Comparison of ENCODE assay signal across 8 cellular contexts in the genomic region with DNA sequence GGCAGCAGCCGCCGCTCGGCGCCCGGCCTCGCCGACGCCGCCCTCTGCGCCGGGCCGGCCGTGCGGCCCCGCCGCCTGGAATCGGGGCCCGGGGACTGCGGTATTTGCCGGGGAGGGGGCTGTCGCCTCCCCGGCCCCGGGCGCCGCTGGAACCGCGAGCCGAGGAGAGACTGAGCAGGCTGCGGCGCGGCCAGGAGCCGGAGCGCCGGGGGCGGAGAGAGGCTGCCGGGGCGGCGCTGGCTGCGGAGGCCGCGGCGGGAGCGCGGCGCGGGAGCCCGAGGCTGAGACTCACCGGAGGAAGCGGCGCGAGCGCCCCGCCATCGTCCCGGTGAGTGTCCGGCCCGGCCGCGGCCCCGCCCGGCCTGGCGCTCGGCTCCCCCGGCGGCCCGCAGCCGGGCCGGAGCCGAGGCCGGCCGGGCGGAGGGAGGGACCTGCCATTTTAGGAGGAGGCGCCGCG. TPM values are rescaled to one million over a fixed set of nuclear protein-coding genes. Genes with fewer than 3 reads are reported as not detected.
DNase-seq lines count a peak whose midpoint lies in the region; ATAC-seq and TF ChIP-seq lines count a peak whose summit lies in the region.

No MANE protein-coding gene starts in this region.

- no peaks in the 10 kb centered on the region for H3K9me3 ChIP-seq in HCT116 (ENCODE audit: control insufficient read depth in 1 of 2, insufficient read depth in 1 of 2, low read depth in 1 of 2, low read length in 2 of 2)
- no peaks in the 10 kb centered on the region for H3K9me3 ChIP-seq in right atrium auricular region

- POLR2A ChIA-PET in HCT116 (lab: Charles Lee) = no interaction called here

- peak overlapping the region; percentile 95 for H3K4me2 ChIP-seq in HCT116 (ENCODE audit: low read length)

- ATAC-seq in HCT116 = no peak

- peak overlapping the region; percentile 95 for H3K9ac ChIP-seq in HCT116 (ENCODE audit: low read length)

- peaks cover 53% of the 10 kb centered on the region for H3K79me2 ChIP-seq in HCT116 (ENCODE audit: insufficient read depth, low read length)

- H3K36me3 ChIP-seq in HCT116 (ENCODE audit: control insufficient read depth in 1 of 2, insufficient read depth in 2 of 2, low read length in 2 of 2) (no peaks in the 10 kb centered on the region), right atrium auricular region (no peaks in the 10 kb centered on the region)

- no peaks in the 10 kb centered on the region for H3K9me3 Mint-ChIP-seq in osteocyte (ENCODE audit: unreplicated experiment)

- TF ChIP-seq RAD21 in HCT116 (IDR thresholded peaks at IDR 0.05; ENCODE audit: low read depth) = no peak

- H3K4me1 Mint-ChIP-seq in osteocyte (ENCODE audit: unreplicated experiment) = peaks cover 38% of the 10 kb centered on the region

- BruUV-seq in HCT116 (replicated peaks; lab: Mats Ljungman, UMichigan) = no TSS peak

- H3K27me3 ChIP-seq in HCT116 (ENCODE audit: insufficient read depth, low read length) (no peaks in the 10 kb centered on the region), right atrium auricular region (no peaks in the 10 kb centered on the region)

- no peak for DNase-seq in HCT116 (ENCODE audit: low read depth, low spot score)
- DNase-seq in activated CD8-positive, alpha-beta memory T cell treated with anti-CD3 and anti-CD28 coated beads, Interleukin-2, amount 50 U/mL, for 48 hours = peak; percentile 66
- DNase-seq in right atrium auricular region (ENCODE audit: low spot score) = no peak
- DNase-seq in stimulated activated CD4-positive, alpha-beta T cell treated with anti-CD3 and anti-CD28 coated beads, Interleukin-2, amount 100 ng/mL, for 4 hours (ENCODE audit: low read depth) = peak; percentile 12
- DNase-seq in cortex of kidney (lab: John Stamatoyannopoulos, UW) = no peak
- no peak for DNase-seq in SKM-1 (lab: John Stamatoyannopoulos, UW; ENCODE audit: unreplicated experiment)
- no peak for DNase-seq in osteocyte (ENCODE audit: extremely low spot score, unreplicated experiment)

- peak overlapping the region; percentile 74 to 78 for H3K4me3 ChIP-seq in HCT116 (replicated peaks in 1 of 2; ENCODE audit: low read depth in 1 of 2, low read length in 2 of 2)
- H3K4me3 ChIP-seq in right atrium auricular region = peak overlapping the region; percentile 66 to 90

- intact Hi-C loops in HCT116 (cut with micrococcal nuclease) = no loop called here

- no peaks in the 10 kb centered on the region for H3K27me3 Mint-ChIP-seq in osteocyte (ENCODE audit: unreplicated experiment)

- H3K4me1 ChIP-seq in HCT116 (ENCODE audit: control insufficient read depth in 1 of 2, insufficient read depth in 2 of 2, low read length in 2 of 2) = peaks cover 37 to 50% of the 10 kb centered on the region in 2 experiments
- H3K4me1 ChIP-seq in right atrium auricular region = peaks cover 0 to 44% of the 10 kb centered on the region in 2 donors

- peaks cover 8% of the 10 kb centered on the region; the same call in 1 of the 2 replicates for H4K20me1 ChIP-seq in HCT116 (ENCODE audit: insufficient read depth)

- no peaks in the 10 kb centered on the region; the same call in 1 of the 2 replicates for H3K9me2 ChIP-seq in HCT116 (ENCODE audit: insufficient read depth)

- peak overlapping the region; percentile 99 for H3K27ac ChIP-seq in C4-2B
- peak overlapping the region; percentile 99 for H3K27ac ChIP-seq in HCT116 (ENCODE audit: low read depth, low read length)
- H3K27ac ChIP-seq in right atrium auricular region = peak overlapping the region; percentile 97 to 100

- TF ChIP-seq CTCF in C4-2B (conservative IDR thresholded peaks at IDR 0.05) (no peak), HCT116 (IDR thresholded peaks at IDR 0.05 in 2 of 3, conservative IDR thresholded peaks at IDR 0.05 in 1 of 3; ENCODE audit: borderline replicate concordance in 1 of 3, insufficient read depth in 1 of 3, low read depth in 2 of 3, low read length in 2 of 3) (no peak), right atrium auricular region (IDR thresholded peaks at IDR 0.05) (no peak), osteocyte (IDR thresholded peaks at IDR 0.05) (no peak)

- CTCF ChIA-PET in HCT116 (lab: Charles Lee) = no interaction called here

- no peak for TF ChIP-seq POLR2A in HCT116 (IDR thresholded peaks at IDR 0.05; ENCODE audit: borderline replicate concordance, extremely low read depth, insufficient read depth, insufficient read length)

- no peak overlapping the region for H3K27ac Mint-ChIP-seq in osteocyte (ENCODE audit: unreplicated experiment)

- H2AFZ ChIP-seq in HCT116 (ENCODE audit: low read depth, low read length, poor library complexity, severe bottlenecking) = no peak overlapping the region

- no peaks in the 10 kb centered on the region for H3K36me3 Mint-ChIP-seq in osteocyte (ENCODE audit: unreplicated experiment)

- RAD21 ChIA-PET in HCT116 (lab: Charles Lee; ENCODE audit: low non-redundant PET in 1 of 2, low total read pairs in 2 of 2, uncharacterized antibody in 2 of 2, unreplicated experiment in 2 of 2) = no interaction called here

- H3K4me3 Mint-ChIP-seq in osteocyte (ENCODE audit: unreplicated experiment) = no peak overlapping the region

TF ChIP-seq in HCT116, 20 proteins besides CTCF, POLR2A, EP300 and RAD21:
- no peak for TF ChIP-seq ELF1 (IDR thresholded peaks at IDR 0.05; ENCODE audit: borderline replicate concordance, low read depth)
- no peak for TF ChIP-seq CBX3 (IDR thresholded peaks at IDR 0.05; ENCODE audit: low read depth)
- TF ChIP-seq ZFX (IDR thresholded peaks at IDR 0.05) = peak; percentile 85
- TF ChIP-seq, protein P1, sequence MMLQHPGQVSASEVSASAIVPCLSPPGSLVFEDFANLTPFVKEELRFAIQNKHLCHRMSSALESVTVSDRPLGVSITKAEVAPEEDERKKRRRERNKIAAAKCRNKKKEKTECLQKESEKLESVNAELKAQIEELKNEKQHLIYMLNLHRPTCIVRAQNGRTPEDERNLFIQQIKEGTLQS (IDR thresholded peaks at IDR 0.05) = no peak
- TF ChIP-seq FOSL1 (IDR thresholded peaks at IDR 0.05; ENCODE audit: low read depth) = no peak
- TF ChIP-seq ZNF274 (IDR thresholded peaks at IDR 0.05; ENCODE audit: low read depth, low read length) = no peak
- TF ChIP-seq SP1 (IDR thresholded peaks at IDR 0.05; ENCODE audit: low read depth) = no peak

RNA-seq across cellular contexts. Expression of a gene that starts 0.8 kb away (rescaled TPM):
- total RNA-seq in HCT116 (2021; ENCODE audit: unreplicated experiment) (49.3 TPM), right atrium auricular region (10 to 100 TPM; 69.3 to 94.7 TPM), osteocyte (58.4 and 63.2 TPM in 2 replicates)
- 22.0 and 25.0 TPM in 2 replicates for polyA plus RNA-seq in HCT116 (2012)

Comparison
In these comparisons a context has a peak if more than half of its experiments do, and no peak if none do; other contexts are left out.
1. DNase-seq: peak in activated CD8-positive, alpha-beta memory T cell treated with anti-CD3 and anti-CD28 coated beads, Interleukin-2, amount 50 U/mL, for 48 hours (single experiment) and stimulated activated CD4-positive, alpha-beta T cell treated with anti-CD3 and anti-CD28 coated beads, Interleukin-2, amount 100 ng/mL, for 4 hours (single experiment); none in HCT116 (single experiment), right atrium auricular region (single experiment), cortex of kidney (single experiment), SKM-1 (single experiment) and osteocyte (single experiment).
2. Peak in every context shown above with its lines, with median percentiles within 50 percentile points of each other: H3K27ac ChIP-seq.